In the genomic region with DNA sequence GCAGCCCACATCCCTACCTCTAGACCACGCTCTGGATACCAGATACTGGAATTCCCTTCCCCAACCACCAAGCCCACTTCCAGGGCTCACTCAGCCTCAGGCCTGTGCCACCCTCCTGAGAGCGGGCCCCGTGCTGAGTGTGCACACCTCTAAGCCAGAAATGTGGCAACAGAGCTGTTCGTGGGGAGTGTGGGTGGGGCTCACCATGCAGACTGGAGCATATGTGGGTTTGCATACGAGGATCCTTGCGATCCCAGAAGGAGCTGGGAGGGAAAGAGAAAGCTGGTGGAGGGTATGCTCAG, we compare ENCODE assay signal across 20 cellular contexts. TPM values are rescaled to one million over a fixed set of nuclear protein-coding genes. Genes with fewer than 3 reads are reported as not detected.
"Had no signal": no experiment of that assay in that cellular context is flagged by ENCODE, and none has a peak within 500 bp of the region (broad histone marks: within the 10 kb centered on the region; RNA-seq: fewer than 3 reads in every experiment).

No MANE protein-coding gene starts in this region.

- H3K27me3 Mint-ChIP-seq: activated naive CD8-positive, alpha-beta T cell; effector memory CD8-positive, alpha-beta T cell; naive B cell had no signal

- DNase-seq: activated CD4-positive, alpha-beta T cell treated with anti-CD3 and anti-CD28 coated beads, Interleukin-2, amount 50 U/mL, for 1 hour; activated gamma-delta T cell treated with Interleukin-2 at 50 U/mL for 16 hours; effector memory CD8-positive, alpha-beta T cell; foreskin keratinocyte; glutamatergic neuron; hypothalamus; naive B cell; small intestine; stimulated activated CD4-positive, alpha-beta T cell treated with anti-CD3 and anti-CD28 coated beads, Interleukin-4, amount 100 ng/mL, for 1 hour; stomach had no signal

- H3K27ac Mint-ChIP-seq: activated naive CD8-positive, alpha-beta T cell; effector memory CD8-positive, alpha-beta T cell; T-helper 1 cell treated with Interleukin-12 subunit alpha and Interleukin-12 subunit beta and Interleukin-4 antibody, amounts not matched to agents 30 μg/mL and 1 μg/mL, for 36 hours had no signal

- H3K36me3 Mint-ChIP-seq: activated naive CD8-positive, alpha-beta T cell; naive B cell; neural progenitor cell had no signal

- H3K4me1 ChIP-seq: foreskin keratinocyte, left lung, neural progenitor cell, psoas muscle, right lobe of liver had no signal

- H3K9me3 ChIP-seq: left lung, psoas muscle, right lobe of liver, stomach had no signal

- H3K4me3 ChIP-seq: cardiac muscle cell, left lung, neural progenitor cell, psoas muscle, right lobe of liver, stomach had no signal

- H3K9me3 Mint-ChIP-seq: effector memory CD8-positive, alpha-beta T cell; neural progenitor cell; T-helper 1 cell treated with Interleukin-12 subunit alpha and Interleukin-12 subunit beta and Interleukin-4 antibody, amounts not matched to agents 30 μg/mL and 1 μg/mL, for 36 hours had no signal

- ATAC-seq: activated CD4-positive, CD25-positive, alpha-beta regulatory T cell treated with anti-CD3 and anti-CD28 coated beads, Interleukin-2, amount 50 U/mL, for 24 hours; effector memory CD8-positive, alpha-beta T cell; foreskin keratinocyte; left lung; psoas muscle; right lobe of liver had no signal

- H3K4me3 Mint-ChIP-seq: activated naive CD8-positive, alpha-beta T cell; effector memory CD8-positive, alpha-beta T cell; naive B cell; neural progenitor cell; T-helper 1 cell treated with Interleukin-12 subunit alpha and Interleukin-12 subunit beta and Interleukin-4 antibody, amounts not matched to agents 30 μg/mL and 1 μg/mL, for 36 hours had no signal

- H3K27ac ChIP-seq: cardiac muscle cell, foreskin keratinocyte, left lung, neural progenitor cell, psoas muscle, right lobe of liver, stomach had no signal

- H3K36me3 ChIP-seq: cardiac muscle cell, left lung, neural progenitor cell, right lobe of liver had no signal

- H3K27me3 ChIP-seq: cardiac muscle cell, foreskin keratinocyte, left lung, neural progenitor cell, right lobe of liver, stomach had no signal

- H3K4me1 Mint-ChIP-seq: naive B cell, neural progenitor cell had no signal

RNA-seq across cellular contexts. Expression of gene ELN, which starts 42.6 kb away (rescaled TPM):
- total RNA-seq: foreskin keratinocyte, mononuclear cell had no signal
- polyA plus RNA-seq: cardiac muscle cell, foreskin keratinocyte, keratinocyte had no signal
